ENCODE assay signal across 3 cellular contexts in genomic region chr2:3488768-3489448, GRCh38.
TF ChIP-seq lines count a peak whose summit lies in the region.

No MANE protein-coding gene starts in this region.

TF ChIP-seq in SK-N-SH, 30 proteins besides CTCF, POLR2A, EP300 and RAD21:
- TF ChIP-seq EZH2phosphoT487 (IDR thresholded peaks at IDR 0.05; ENCODE audit: borderline replicate concordance, low read depth) (no peak), REST (IDR thresholded peaks at IDR 0.05; ENCODE audit: low read depth, low read length) (no peak), ZBTB33 (IDR thresholded peaks at IDR 0.05; ENCODE audit: borderline replicate concordance, low read depth) (no peak), MEF2A (IDR thresholded peaks at IDR 0.05; ENCODE audit: borderline replicate concordance, low read depth) (no peak), ELF1 (IDR thresholded peaks at IDR 0.05) (no peak), USF1 (IDR thresholded peaks at IDR 0.05; ENCODE audit: borderline replicate concordance, low read depth) (no peak)

TF ChIP-seq in SK-N-SH treated with all-trans-retinoic acid at 6 μM for 48 hours, 23 proteins besides CTCF, POLR2A, EP300 and RAD21:
- TF ChIP-seq SNAI2 (CRISPR knock-in tag; IDR thresholded peaks at IDR 0.05) (no peak), ZNF8 (CRISPR knock-in tag; IDR thresholded peaks at IDR 0.05) (no peak), BACH2 (CRISPR knock-in tag; IDR thresholded peaks at IDR 0.05; ENCODE audit: borderline replicate concordance) (no peak), TCF4 (CRISPR knock-in tag; IDR thresholded peaks at IDR 0.05; ENCODE audit: borderline replicate concordance) (no peak), TOX (CRISPR knock-in tag; IDR thresholded peaks at IDR 0.05; ENCODE audit: borderline replicate concordance) (no peak), CREB5 (CRISPR knock-in tag; IDR thresholded peaks at IDR 0.05; ENCODE audit: low read depth) (no peak), ZNF70 (CRISPR knock-in tag; IDR thresholded peaks at IDR 0.05) (no peak), POU6F1 (CRISPR knock-in tag; IDR thresholded peaks at IDR 0.05; ENCODE audit: borderline replicate concordance, low read depth) (no peak), ZC3H10 (CRISPR knock-in tag; IDR thresholded peaks at IDR 0.05) (no peak), ZNF565 (CRISPR knock-in tag; conservative IDR thresholded peaks at IDR 0.05; ENCODE audit: low read depth) (no peak), OSR1 (CRISPR knock-in tag; IDR thresholded peaks at IDR 0.05) (no peak), RARB (CRISPR knock-in tag; IDR thresholded peaks at IDR 0.05) (no peak), ZFP3 (CRISPR knock-in tag; IDR thresholded peaks at IDR 0.05) (no peak), CSDC2 (CRISPR knock-in tag; IDR thresholded peaks at IDR 0.05) (no peak), ESRRG (CRISPR knock-in tag; IDR thresholded peaks at IDR 0.05) (no peak), TSHZ2 (CRISPR knock-in tag; IDR thresholded peaks at IDR 0.05) (no peak)

TF ChIP-seq in HepG2, 621 proteins besides CTCF, POLR2A, EP300 and RAD21:
- 0 out of 2 replicates have a peak, but pooled peaks have one; percentile 47 for TF ChIP-seq HNRNPL (IDR thresholded peaks at IDR 0.05; ENCODE audit: low read depth, low read length)
- TF ChIP-seq GTF3A (CRISPR knock-in tag; conservative IDR thresholded peaks at IDR 0.05): no peak
- TF ChIP-seq PAX8 (CRISPR knock-in tag; IDR thresholded peaks at IDR 0.05; ENCODE audit: borderline replicate concordance): no peak
- TF ChIP-seq FOXO4 (CRISPR knock-in tag; conservative IDR thresholded peaks at IDR 0.05): 0 out of 2 replicates have a peak, but pooled peaks have one; percentile 15
